ENCODE assay signal across 21 cellular contexts in the genomic region with DNA sequence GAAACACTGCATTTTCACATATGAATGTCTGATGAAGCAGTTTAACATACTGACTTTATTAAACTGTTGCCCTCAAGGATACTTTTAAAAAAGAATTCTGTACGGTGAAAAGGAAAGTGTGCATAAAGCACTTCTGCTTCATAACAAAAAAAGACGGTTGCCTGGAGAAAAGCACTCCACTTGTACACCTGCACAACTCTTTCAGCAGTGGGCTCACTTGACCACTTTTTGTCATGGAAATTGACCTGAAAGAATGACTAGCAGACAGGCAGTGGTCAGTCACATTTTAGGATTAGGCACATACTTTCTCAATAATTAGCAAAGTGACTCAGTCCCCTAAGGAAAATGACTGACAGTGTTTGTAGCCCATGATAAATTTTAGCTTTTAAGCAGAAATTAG.
"Had no signal": no experiment of that assay in that cellular context is flagged by ENCODE, and none has a peak within 500 bp of the region (broad histone marks: within the 10 kb centered on the region; RNA-seq: fewer than 3 reads in every experiment).

No MANE protein-coding gene starts in this region.

- H2AFZ ChIP-seq: parathyroid adenoma had no signal

- H3K36me3 Mint-ChIP-seq: natural killer cell had no signal

- H3K27ac Mint-ChIP-seq: natural killer cell; stimulated activated memory B cell treated with anti-CD40 and anti-IgM and Interleukin-4, amounts not matched to agents 10 μg/mL and 1 μg/mL and 100 μg/mL, for 72 hours; stimulated activated naive CD8-positive, alpha-beta T cell treated with anti-CD3 and anti-CD28 coated beads, Interleukin-15, amount 100 ng/mL, for 72 hours had no signal

- H3K4me3 Mint-ChIP-seq: natural killer cell; stimulated activated memory B cell treated with anti-CD40 and anti-IgM and Interleukin-4, amounts not matched to agents 10 μg/mL and 1 μg/mL and 100 μg/mL, for 72 hours; stimulated activated naive CD8-positive, alpha-beta T cell treated with anti-CD3 and anti-CD28 coated beads, Interleukin-15, amount 100 ng/mL, for 72 hours had no signal

- H3K79me2 ChIP-seq: parathyroid adenoma had no signal

- H3K9me3 ChIP-seq: colonic mucosa, esophagus squamous epithelium, mucosa of descending colon, psoas muscle, spleen, testis, tibial nerve had no signal

- H3K9ac ChIP-seq: parathyroid adenoma had no signal

- H3K27ac ChIP-seq: colonic mucosa, esophagus squamous epithelium, parathyroid adenoma, psoas muscle, spleen, testis had no signal

- DNase-seq: colonic mucosa; dermis blood vessel endothelial cell; esophagus squamous epithelium; foreskin melanocyte; head of caudate nucleus; hippocampal formation; left colon; mammary epithelial cell; mucosa of descending colon; natural killer cell; psoas muscle; retina; spleen; stimulated activated CD4-positive, alpha-beta T cell treated with anti-CD3 and anti-CD28 coated beads, Interleukin-15, amount 100 ng/mL, for 24 hours; stimulated activated CD4-positive, alpha-beta T cell treated with anti-CD3 and anti-CD28 coated beads, Interleukin-1b, Interleukin-23, amount 100 ng/mL, for 48 hours; stimulated activated CD4-positive, alpha-beta T cell treated with anti-CD3 and anti-CD28 coated beads, Interleukin-4, amount 100 ng/mL, for 24 hours; stimulated activated naive CD8-positive, alpha-beta T cell treated with anti-CD3 and anti-CD28 coated beads, Interleukin-15, amount 100 ng/mL, for 72 hours; testis had no signal

- H3K36me3 ChIP-seq: colonic mucosa, esophagus squamous epithelium, spleen, tibial nerve had no signal

- H3K27me3 Mint-ChIP-seq: stimulated activated memory B cell treated with anti-CD40 and anti-IgM and Interleukin-4, amounts not matched to agents 10 μg/mL and 1 μg/mL and 100 μg/mL, for 72 hours; stimulated activated naive CD8-positive, alpha-beta T cell treated with anti-CD3 and anti-CD28 coated beads, Interleukin-15, amount 100 ng/mL, for 72 hours had no signal

- H3K9me3 Mint-ChIP-seq: natural killer cell; stimulated activated memory B cell treated with anti-CD40 and anti-IgM and Interleukin-4, amounts not matched to agents 10 μg/mL and 1 μg/mL and 100 μg/mL, for 72 hours; stimulated activated naive CD8-positive, alpha-beta T cell treated with anti-CD3 and anti-CD28 coated beads, Interleukin-15, amount 100 ng/mL, for 72 hours had no signal

- ATAC-seq: left colon; mucosa of descending colon; natural killer cell; psoas muscle; stimulated activated memory B cell treated with anti-CD40 and anti-IgM and Interleukin-4, amounts not matched to agents 10 μg/mL and 1 μg/mL and 100 μg/mL, for 72 hours; stimulated activated naive CD8-positive, alpha-beta T cell treated with anti-CD3 and anti-CD28 coated beads, Interleukin-15, amount 100 ng/mL, for 72 hours had no signal

- H3K4me1 ChIP-seq: colonic mucosa, parathyroid adenoma, psoas muscle, spleen had no signal

- H3K4me3 ChIP-seq: colonic mucosa, esophagus squamous epithelium, mucosa of descending colon, psoas muscle, spleen, testis, tibial nerve had no signal

- H3K4me1 Mint-ChIP-seq: natural killer cell; stimulated activated memory B cell treated with anti-CD40 and anti-IgM and Interleukin-4, amounts not matched to agents 10 μg/mL and 1 μg/mL and 100 μg/mL, for 72 hours; stimulated activated naive CD8-positive, alpha-beta T cell treated with anti-CD3 and anti-CD28 coated beads, Interleukin-15, amount 100 ng/mL, for 72 hours had no signal

- H3K27me3 ChIP-seq: colonic mucosa, esophagus squamous epithelium, spleen, testis, tibial nerve had no signal
